35 cellular contexts compared by ENCODE assay signal in the genomic region with DNA sequence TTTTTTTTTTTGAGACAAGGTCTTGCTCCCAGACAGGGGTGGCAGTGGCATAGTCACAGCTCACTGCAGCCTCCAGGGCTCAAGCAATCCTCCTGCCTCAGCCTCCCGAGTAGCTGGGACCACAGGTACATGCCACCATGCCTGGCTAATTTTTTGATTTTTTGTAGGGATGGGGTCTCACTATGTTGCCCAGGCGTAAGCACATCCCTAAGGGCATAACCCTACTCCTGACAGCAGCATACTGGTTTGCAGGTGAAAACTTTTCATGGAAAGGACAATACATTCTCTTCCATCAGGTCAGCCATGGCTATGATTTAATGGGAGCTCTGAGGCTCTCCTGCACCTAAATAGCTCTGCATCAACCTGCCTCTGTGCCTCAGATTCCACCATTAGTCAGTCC.
"Had no signal": no experiment of that assay in that cellular context is flagged by ENCODE, and none has a peak within 500 bp of the region (broad histone marks: within the 10 kb centered on the region; RNA-seq: fewer than 3 reads in every experiment).

No MANE protein-coding gene starts in this region.

- ATAC-seq: activated CD4-positive, alpha-beta T cell treated with anti-CD3 and anti-CD28 coated beads for 36 hours; activated CD4-positive, CD25-positive, alpha-beta regulatory T cell treated with anti-CD3 and anti-CD28 coated beads, Interleukin-2, amount 50 U/mL, for 24 hours; activated CD8-positive, alpha-beta memory T cell treated with anti-CD3 and anti-CD28 coated beads, Interleukin-2, amount 10 ng/mL, durations not matched to agents 7 days and 5 days; activated CD8-positive, alpha-beta T cell treated with anti-CD3 and anti-CD28 coated beads, Interleukin-2, amount 10 ng/mL, durations not matched to agents 7 days and 5 days; activated naive CD8-positive, alpha-beta T cell treated with anti-CD3 and anti-CD28 coated beads, Interleukin-2, amount 50 U/mL, for 24 hours had no signal

- FAIRE-seq: TTC549 had no signal

- H3K4me3 Mint-ChIP-seq: activated CD4-positive, alpha-beta memory T cell treated with anti-CD3 and anti-CD28 coated beads, Interleukin-2, amount 10 ng/mL, durations not matched to agents 7 days and 5 days; activated CD4-positive, alpha-beta T cell treated with anti-CD3 and anti-CD28 coated beads for 36 hours; activated CD4-positive, alpha-beta T cell treated with anti-CD3 and anti-CD28 coated beads, Interleukin-2, amount 10 ng/mL, durations not matched to agents 7 days and 5 days; activated CD8-positive, alpha-beta memory T cell treated with anti-CD3 and anti-CD28 coated beads, Interleukin-2, amount 10 ng/mL, durations not matched to agents 7 days and 5 days; activated CD8-positive, alpha-beta T cell treated with anti-CD3 and anti-CD28 coated beads, Interleukin-2, amount 10 ng/mL, durations not matched to agents 7 days and 5 days; activated naive CD4-positive, alpha-beta T cell treated with anti-CD3 and anti-CD28 coated beads, Interleukin-2, amount 10 ng/mL, durations not matched to agents 7 days and 5 days; activated naive CD4-positive, alpha-beta T cell treated with anti-CD3 and anti-CD28 coated beads, Interleukin-2, amount 50 U/mL, for 24 hours; activated naive CD8-positive, alpha-beta T cell; activated naive CD8-positive, alpha-beta T cell treated with anti-CD3 and anti-CD28 coated beads, Interleukin-2, amount 10 ng/mL, durations not matched to agents 7 days and 5 days; activated naive CD8-positive, alpha-beta T cell treated with anti-CD3 and anti-CD28 coated beads, Interleukin-2, amount 50 U/mL, for 24 hours; activated T-cell treated with anti-CD3 and anti-CD28 coated beads, Interleukin-2, amount 50 U/mL, for 24 hours; brain; central memory CD8-positive, alpha-beta T cell; T-helper 1 cell treated with Interleukin-12 subunit alpha and Interleukin-12 subunit beta and Interleukin-4 antibody, amounts not matched to agents 30 μg/mL and 1 μg/mL, for 36 hours; T-helper 2 cell treated with Interferon-gamma antibody and Interleukin-4, amounts not matched to agents 5 μg/mL and 100 μg/mL, for 36 hours had no signal

- H3K27me3 ChIP-seq: ascending aorta, cardiac muscle cell had no signal

- H3K36me3 Mint-ChIP-seq: activated CD8-positive, alpha-beta memory T cell treated with anti-CD3 and anti-CD28 coated beads, Interleukin-2, amount 10 ng/mL, durations not matched to agents 7 days and 5 days; activated naive CD4-positive, alpha-beta T cell treated with anti-CD3 and anti-CD28 coated beads, Interleukin-2, amount 50 U/mL, for 24 hours; activated naive CD8-positive, alpha-beta T cell had no signal

- H3K9me3 ChIP-seq: ascending aorta had no signal

- H3K4me1 ChIP-seq: ascending aorta had no signal

- H3K4me1 Mint-ChIP-seq: activated naive CD8-positive, alpha-beta T cell treated with anti-CD3 and anti-CD28 coated beads, Interleukin-2, amount 10 ng/mL, durations not matched to agents 7 days and 5 days; activated naive CD8-positive, alpha-beta T cell treated with anti-CD3 and anti-CD28 coated beads, Interleukin-2, amount 50 U/mL, for 24 hours; central memory CD8-positive, alpha-beta T cell had no signal

- DNase-seq: activated CD4-positive, alpha-beta memory T cell treated with anti-CD3 and anti-CD28 coated beads, Interleukin-2, amount 10 ng/mL, durations not matched to agents 7 days and 5 days; activated CD4-positive, alpha-beta T cell treated with anti-CD3 and anti-CD28 coated beads for 1 hour; activated CD4-positive, alpha-beta T cell treated with anti-CD3 and anti-CD28 coated beads for 36 hours; activated CD4-positive, alpha-beta T cell treated with anti-CD3 and anti-CD28 coated beads for 48 hours; activated CD4-positive, alpha-beta T cell treated with anti-CD3 and anti-CD28 coated beads, Interleukin-2, amount 10 ng/mL, durations not matched to agents 7 days and 5 days; activated CD4-positive, alpha-beta T cell treated with anti-CD3 and anti-CD28 coated beads, Interleukin-2, amount 50 U/mL, for 48 hours; activated CD4-positive, CD25-positive, alpha-beta regulatory T cell; activated CD8-positive, alpha-beta memory T cell treated with anti-CD3 and anti-CD28 coated beads for 24 hours; activated CD8-positive, alpha-beta memory T cell treated with anti-CD3 and anti-CD28 coated beads, Interleukin-2, amount 10 ng/mL, durations not matched to agents 7 days and 5 days; activated CD8-positive, alpha-beta memory T cell treated with anti-CD3 and anti-CD28 coated beads, Interleukin-2, amount 50 U/mL, for 48 hours; activated CD8-positive, alpha-beta T cell treated with anti-CD3 and anti-CD28 coated beads, Interleukin-2, amount 10 ng/mL, durations not matched to agents 7 days and 5 days; activated effector memory CD4-positive, alpha-beta T cell treated with Interleukin-2 at 50 U/mL for 16 hours; activated gamma-delta T cell; activated naive CD4-positive, alpha-beta T cell treated with anti-CD3 and anti-CD28 coated beads, Interleukin-2, amount 10 ng/mL, durations not matched to agents 7 days and 5 days; activated naive CD4-positive, alpha-beta T cell treated with Interleukin-2 at 50 U/mL for 16 hours; activated naive CD8-positive, alpha-beta T cell treated with anti-CD3 and anti-CD28 coated beads, Interleukin-2, amount 10 ng/mL, durations not matched to agents 7 days and 5 days; activated naive CD8-positive, alpha-beta T cell treated with anti-CD3 and anti-CD28 coated beads, Interleukin-2, amount 50 U/mL, for 24 hours; activated T-cell treated with anti-CD3 and anti-CD28 coated beads, Interleukin-2, amount 50 U/mL, for 24 hours; activated T-cell treated with anti-CD3 and anti-CD28 coated beads, Interleukin-2, amount 50 U/mL, for 48 hours; cerebellar nuclear complex; T-helper 1 cell; T-helper 2 cell; T-helper 9 cell had no signal

- H3K27ac Mint-ChIP-seq: activated CD4-positive, alpha-beta memory T cell treated with anti-CD3 and anti-CD28 coated beads, Interleukin-2, amount 10 ng/mL, durations not matched to agents 7 days and 5 days; activated CD4-positive, alpha-beta T cell treated with anti-CD3 and anti-CD28 coated beads for 36 hours; activated CD8-positive, alpha-beta memory T cell treated with anti-CD3 and anti-CD28 coated beads, Interleukin-2, amount 10 ng/mL, durations not matched to agents 7 days and 5 days; activated CD8-positive, alpha-beta T cell treated with anti-CD3 and anti-CD28 coated beads, Interleukin-2, amount 10 ng/mL, durations not matched to agents 7 days and 5 days; activated naive CD4-positive, alpha-beta T cell treated with anti-CD3 and anti-CD28 coated beads, Interleukin-2, amount 10 ng/mL, durations not matched to agents 7 days and 5 days; activated naive CD4-positive, alpha-beta T cell treated with anti-CD3 and anti-CD28 coated beads, Interleukin-2, amount 50 U/mL, for 24 hours; activated naive CD8-positive, alpha-beta T cell; activated naive CD8-positive, alpha-beta T cell treated with anti-CD3 and anti-CD28 coated beads, Interleukin-2, amount 10 ng/mL, durations not matched to agents 7 days and 5 days; activated naive CD8-positive, alpha-beta T cell treated with anti-CD3 and anti-CD28 coated beads, Interleukin-2, amount 50 U/mL, for 24 hours; activated T-cell treated with anti-CD3 and anti-CD28 coated beads, Interleukin-2, amount 50 U/mL, for 24 hours; activated T-helper 2 cell treated with anti-CD3 and anti-CD28 coated beads, Interferon-gamma antibody, Interleukin-2, Interleukin-4, amounts not matched to agents 10 μg/mL and 5 μg/mL and 100 μg/mL, durations not matched to agents 14 hours and 24 hours and 36 hours; T-helper 1 cell treated with Interleukin-12 subunit alpha and Interleukin-12 subunit beta and Interleukin-4 antibody, amounts not matched to agents 30 μg/mL and 1 μg/mL, for 36 hours; T-helper 2 cell treated with Interferon-gamma antibody and Interleukin-4, amounts not matched to agents 5 μg/mL and 100 μg/mL, for 36 hours had no signal

- H3K27ac ChIP-seq: ascending aorta, cardiac muscle cell, VCaP had no signal

- H3K9me3 Mint-ChIP-seq: activated CD4-positive, alpha-beta memory T cell treated with anti-CD3 and anti-CD28 coated beads, Interleukin-2, amount 10 ng/mL, durations not matched to agents 7 days and 5 days; activated CD4-positive, alpha-beta T cell treated with anti-CD3 and anti-CD28 coated beads, Interleukin-2, amount 10 ng/mL, durations not matched to agents 7 days and 5 days; activated naive CD4-positive, alpha-beta T cell treated with anti-CD3 and anti-CD28 coated beads, Interleukin-2, amount 10 ng/mL, durations not matched to agents 7 days and 5 days; activated naive CD4-positive, alpha-beta T cell treated with anti-CD3 and anti-CD28 coated beads, Interleukin-2, amount 50 U/mL, for 24 hours; activated naive CD8-positive, alpha-beta T cell treated with anti-CD3 and anti-CD28 coated beads, Interleukin-2, amount 10 ng/mL, durations not matched to agents 7 days and 5 days; activated naive CD8-positive, alpha-beta T cell treated with anti-CD3 and anti-CD28 coated beads, Interleukin-2, amount 50 U/mL, for 24 hours; activated T-cell treated with anti-CD3 and anti-CD28 coated beads, Interleukin-2, amount 50 U/mL, for 24 hours; activated T-helper 2 cell treated with anti-CD3 and anti-CD28 coated beads, Interferon-gamma antibody, Interleukin-2, Interleukin-4, amounts not matched to agents 10 μg/mL and 5 μg/mL and 100 μg/mL, durations not matched to agents 14 hours and 24 hours and 36 hours; brain; central memory CD8-positive, alpha-beta T cell; T-helper 1 cell treated with Interleukin-12 subunit alpha and Interleukin-12 subunit beta and Interleukin-4 antibody, amounts not matched to agents 30 μg/mL and 1 μg/mL, for 36 hours; T-helper 2 cell treated with Interferon-gamma antibody and Interleukin-4, amounts not matched to agents 5 μg/mL and 100 μg/mL, for 36 hours had no signal

- H3K27me3 Mint-ChIP-seq: activated CD4-positive, alpha-beta memory T cell treated with anti-CD3 and anti-CD28 coated beads, Interleukin-2, amount 10 ng/mL, durations not matched to agents 7 days and 5 days; activated CD4-positive, alpha-beta T cell treated with anti-CD3 and anti-CD28 coated beads for 36 hours; activated CD4-positive, alpha-beta T cell treated with anti-CD3 and anti-CD28 coated beads, Interleukin-2, amount 10 ng/mL, durations not matched to agents 7 days and 5 days; activated CD8-positive, alpha-beta memory T cell treated with anti-CD3 and anti-CD28 coated beads, Interleukin-2, amount 10 ng/mL, durations not matched to agents 7 days and 5 days; activated naive CD4-positive, alpha-beta T cell treated with anti-CD3 and anti-CD28 coated beads, Interleukin-2, amount 10 ng/mL, durations not matched to agents 7 days and 5 days; activated naive CD4-positive, alpha-beta T cell treated with anti-CD3 and anti-CD28 coated beads, Interleukin-2, amount 50 U/mL, for 24 hours; activated naive CD8-positive, alpha-beta T cell; activated naive CD8-positive, alpha-beta T cell treated with anti-CD3 and anti-CD28 coated beads, Interleukin-2, amount 10 ng/mL, durations not matched to agents 7 days and 5 days; activated naive CD8-positive, alpha-beta T cell treated with anti-CD3 and anti-CD28 coated beads, Interleukin-2, amount 50 U/mL, for 24 hours; activated T-cell treated with anti-CD3 and anti-CD28 coated beads, Interleukin-2, amount 50 U/mL, for 24 hours; central memory CD8-positive, alpha-beta T cell had no signal

- H3K4me3 ChIP-seq: ascending aorta, cardiac muscle cell had no signal

- H3K36me3 ChIP-seq: cardiac muscle cell had no signal
